ENCODE assay signal across 16 cellular contexts in genomic region chr15:100784493-100785180, GRCh38.
"Had no signal": no experiment of that assay in that cellular context is flagged by ENCODE, and none has a peak within 500 bp of the region (broad histone marks: within the 10 kb centered on the region; RNA-seq: fewer than 3 reads in every experiment).

No MANE protein-coding gene starts in this region.

- H3K27ac Mint-ChIP-seq: activated CD8-positive, alpha-beta T cell treated with anti-CD3 and anti-CD28 coated beads for 36 hours; activated naive CD4-positive, alpha-beta T cell treated with anti-CD3 and anti-CD28 coated beads, Interleukin-2, amount 50 U/mL, for 72 hours; activated T-helper 2 cell treated with anti-CD3 and anti-CD28 coated beads, Interferon-gamma antibody, Interleukin-2, Interleukin-4, amounts not matched to agents 10 μg/mL and 5 μg/mL and 100 μg/mL, durations not matched to agents 14 hours and 24 hours and 36 hours; stimulated activated effector memory CD8-positive, alpha-beta T cell treated with anti-CD3 and anti-CD28 coated beads, Interleukin-12 subunit alpha, Interleukin-12 subunit beta, amount 100 ng/mL, for 72 hours had no signal

- ATAC-seq: activated CD8-positive, alpha-beta T cell treated with anti-CD3 and anti-CD28 coated beads for 36 hours; activated naive CD4-positive, alpha-beta T cell treated with anti-CD3 and anti-CD28 coated beads, Interleukin-2, amount 50 U/mL, for 72 hours; stimulated activated effector memory CD8-positive, alpha-beta T cell treated with anti-CD3 and anti-CD28 coated beads, Interleukin-12 subunit alpha, Interleukin-12 subunit beta, amount 100 ng/mL, for 72 hours had no signal

- H3K9me3 Mint-ChIP-seq: activated CD8-positive, alpha-beta T cell treated with anti-CD3 and anti-CD28 coated beads for 36 hours; activated naive CD4-positive, alpha-beta T cell treated with anti-CD3 and anti-CD28 coated beads, Interleukin-2, amount 50 U/mL, for 72 hours; activated T-helper 2 cell treated with anti-CD3 and anti-CD28 coated beads, Interferon-gamma antibody, Interleukin-2, Interleukin-4, amounts not matched to agents 10 μg/mL and 5 μg/mL and 100 μg/mL, durations not matched to agents 14 hours and 24 hours and 36 hours; neural crest cell; stimulated activated effector memory CD8-positive, alpha-beta T cell treated with anti-CD3 and anti-CD28 coated beads, Interleukin-12 subunit alpha, Interleukin-12 subunit beta, amount 100 ng/mL, for 72 hours had no signal

- H3K4me1 ChIP-seq: esophagus squamous epithelium, parathyroid adenoma, tibial artery had no signal

- H3K4me3 ChIP-seq: dorsolateral prefrontal cortex, esophagus squamous epithelium, smooth muscle cell, tibial artery had no signal

- H3K4me1 Mint-ChIP-seq: neural crest cell; stimulated activated effector memory CD8-positive, alpha-beta T cell treated with anti-CD3 and anti-CD28 coated beads, Interleukin-12 subunit alpha, Interleukin-12 subunit beta, amount 100 ng/mL, for 72 hours had no signal

- H3K27me3 ChIP-seq: brain microvascular endothelial cell had no signal

- H3K36me3 Mint-ChIP-seq: activated naive CD4-positive, alpha-beta T cell treated with anti-CD3 and anti-CD28 coated beads, Interleukin-2, amount 50 U/mL, for 72 hours; stimulated activated effector memory CD8-positive, alpha-beta T cell treated with anti-CD3 and anti-CD28 coated beads, Interleukin-12 subunit alpha, Interleukin-12 subunit beta, amount 100 ng/mL, for 72 hours had no signal

- H3K4me3 Mint-ChIP-seq: activated CD8-positive, alpha-beta T cell treated with anti-CD3 and anti-CD28 coated beads for 36 hours; neural crest cell; stimulated activated effector memory CD8-positive, alpha-beta T cell treated with anti-CD3 and anti-CD28 coated beads, Interleukin-12 subunit alpha, Interleukin-12 subunit beta, amount 100 ng/mL, for 72 hours had no signal

- H3K36me3 ChIP-seq: brain microvascular endothelial cell, esophagus squamous epithelium, tibial artery had no signal

- H3K27ac ChIP-seq: brain microvascular endothelial cell, esophagus squamous epithelium, parathyroid adenoma, tibial artery had no signal

- DNase-seq: activated CD8-positive, alpha-beta T cell treated with anti-CD3 and anti-CD28 coated beads for 36 hours; activated T-cell treated with anti-CD3 and anti-CD28 coated beads for 4 hours; amygdala; brain microvascular endothelial cell; esophagus squamous epithelium; foreskin fibroblast; mesenchymal stem cell; SHP77 treated with DMSO at 0.1 percent for 48 hours had no signal

- H3K9me3 ChIP-seq: esophagus squamous epithelium, tibial artery had no signal
